Comparison of ENCODE assay signal across 2 cellular contexts in genomic region chr13:51557875-51558604, GRCh38.
TF ChIP-seq lines count a peak whose summit lies in the region.

No MANE protein-coding gene starts in this region.

TF ChIP-seq in IMR-90, 13 proteins besides CTCF, POLR2A, EP300 and RAD21:
- TF ChIP-seq FOS (IDR thresholded peaks at IDR 0.05; ENCODE audit: low read depth, low read length) = peak; percentile 69
- no peak for TF ChIP-seq CHD1 (IDR thresholded peaks at IDR 0.05; ENCODE audit: low read depth, low read length)
- TF ChIP-seq CEBPB (IDR thresholded peaks at IDR 0.05; ENCODE audit: low read depth, low read length) = peak; percentile 89
- no peak for TF ChIP-seq RFX5 (IDR thresholded peaks at IDR 0.05; ENCODE audit: low read depth, low read length)
- peak; percentile 28; the same call in 1 of the 2 replicates for TF ChIP-seq MAFK (IDR thresholded peaks at IDR 0.05; ENCODE audit: low read depth, low read length)
- no peak for TF ChIP-seq BHLHE40 (IDR thresholded peaks at IDR 0.05; ENCODE audit: low read depth, low read length)
- TF ChIP-seq SMC3 (IDR thresholded peaks at IDR 0.05; ENCODE audit: low read depth, low read length) = no peak

TF ChIP-seq in HepG2, 621 proteins besides CTCF, POLR2A, EP300 and RAD21:
- TF ChIP-seq CEBPG (CRISPR knock-in tag; IDR thresholded peaks at IDR 0.05) (peak; percentile 73), PAWR (CRISPR knock-in tag; IDR thresholded peaks at IDR 0.05; ENCODE audit: borderline replicate concordance) (no peak), ZNF274 (CRISPR knock-in tag; IDR thresholded peaks at IDR 0.05) (no peak), CEBPB (IDR thresholded peaks at IDR 0.05; ENCODE audit: borderline replicate concordance, low read depth, low read length) (peak; percentile 74), ARID5B (CRISPR knock-in tag; IDR thresholded peaks at IDR 0.05) (0 out of 2 replicates have a peak, but pooled peaks have one; percentile 29), TEF (CRISPR knock-in tag; IDR thresholded peaks at IDR 0.05) (peak; percentile 74; the same call in 1 of the 2 replicates)
